In the genomic region with DNA sequence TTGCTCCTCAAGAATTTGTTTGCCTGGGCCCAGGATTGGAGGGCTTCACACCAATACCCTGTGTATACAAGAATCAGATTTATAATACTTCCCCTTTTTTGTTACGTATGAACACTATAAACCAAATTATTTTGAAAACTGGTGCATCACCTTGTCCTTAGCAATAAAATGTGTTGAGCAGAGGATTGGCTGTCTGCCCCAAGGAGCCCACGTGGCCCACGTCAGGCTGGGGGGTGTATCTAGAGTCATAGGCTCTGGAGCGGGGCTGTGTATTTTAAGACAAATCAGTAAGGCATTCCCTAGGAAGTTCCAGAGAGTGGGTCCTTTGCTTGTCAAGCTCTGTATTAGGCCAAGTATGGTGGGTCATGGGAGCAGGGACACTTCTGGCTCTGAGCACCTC, we compare ENCODE assay signal across 9 cellular contexts. TPM values are rescaled to one million over a fixed set of nuclear protein-coding genes. Genes with fewer than 3 reads are reported as not detected.
A peak's percentile ranks its signal among the peaks of the same experiment; 100 is the strongest.
DNase-seq lines count a peak whose midpoint lies in the region; ATAC-seq and TF ChIP-seq lines count a peak whose summit lies in the region.
"Had no signal": no experiment of that assay in that cellular context is flagged by ENCODE, and none has a peak within 500 bp of the region (broad histone marks: within the 10 kb centered on the region; RNA-seq: fewer than 3 reads in every experiment).

No MANE protein-coding gene starts in this region.

- H3K27ac Mint-ChIP-seq in Caco-2 (ENCODE audit: unreplicated experiment) (no peak overlapping the region), nephron (no peak overlapping the region)
- H3K27ac Mint-ChIP-seq in activated T-helper 17 cell treated with anti-CD3 and anti-CD28 coated beads, Interleukin-2, amount 50 U/mL, for 72 hours: peak overlapping the region; percentile 71

- H3K4me1 Mint-ChIP-seq in Caco-2 (ENCODE audit: low read depth, unreplicated experiment) (peaks cover 7% of the 10 kb centered on the region), nephron (peaks cover 14% of the 10 kb centered on the region)
- peaks cover 22% of the 10 kb centered on the region for H3K4me1 Mint-ChIP-seq in activated T-helper 17 cell treated with anti-CD3 and anti-CD28 coated beads, Interleukin-2, amount 50 U/mL, for 72 hours

- H3K4me3 Mint-ChIP-seq in Caco-2 (ENCODE audit: unreplicated experiment) (peak overlapping the region; percentile 81), nephron (peak overlapping the region; percentile 86 to 88 (median 88))
- H3K4me3 Mint-ChIP-seq in activated T-helper 17 cell treated with anti-CD3 and anti-CD28 coated beads, Interleukin-2, amount 50 U/mL, for 72 hours: peak overlapping the region; percentile 89

- POLR2A ChIA-PET in Caco-2 (lab: Charles Lee): no interaction called here

- peaks cover 9% of the 10 kb centered on the region for H3K4me1 ChIP-seq in Caco-2

- no peaks in the 10 kb centered on the region for H3K9me3 Mint-ChIP-seq in Caco-2 (ENCODE audit: unreplicated experiment)
- H3K9me3 Mint-ChIP-seq in activated T-helper 17 cell treated with anti-CD3 and anti-CD28 coated beads, Interleukin-2, amount 50 U/mL, for 72 hours: no peaks in the 10 kb centered on the region
- no peaks in the 10 kb centered on the region for H3K9me3 Mint-ChIP-seq in nephron

- H3K27me3 Mint-ChIP-seq in Caco-2 (ENCODE audit: insufficient read depth, unreplicated experiment): no peaks in the 10 kb centered on the region
- H3K27me3 Mint-ChIP-seq in activated T-helper 17 cell treated with anti-CD3 and anti-CD28 coated beads, Interleukin-2, amount 50 U/mL, for 72 hours: no peaks in the 10 kb centered on the region
- H3K27me3 Mint-ChIP-seq in nephron (ENCODE audit: low read depth): no peaks in the 10 kb centered on the region

- no TSS peak for BruUV-seq in Caco-2 (replicated peaks; lab: Mats Ljungman, UMichigan)

- H3K27me3 ChIP-seq in Caco-2 (replicated peaks; ENCODE audit: control insufficient read depth, insufficient read depth, low read length): no peaks in the 10 kb centered on the region
- H3K27me3 ChIP-seq: ascending aorta had no signal

- CTCF ChIA-PET in Caco-2 (lab: Charles Lee): no interaction called here

- no peaks in the 10 kb centered on the region; the same call in 1 of the 2 replicates for H3K36me3 ChIP-seq in Caco-2 (ENCODE audit: control insufficient read depth, insufficient read depth, low read length)

- peaks cover 61% of the 10 kb centered on the region for H3K36me3 Mint-ChIP-seq in Caco-2 (ENCODE audit: insufficient read depth, unreplicated experiment)
- H3K36me3 Mint-ChIP-seq in activated T-helper 17 cell treated with anti-CD3 and anti-CD28 coated beads, Interleukin-2, amount 50 U/mL, for 72 hours (ENCODE audit: low read depth): peaks cover 19% of the 10 kb centered on the region
- H3K36me3 Mint-ChIP-seq in nephron (ENCODE audit: low read depth): peaks cover 50% of the 10 kb centered on the region

- DNase-seq in Caco-2 (no peak), KBM-7 (peak; percentile 10), left cardiac atrium (no peak), AG08395 (ENCODE audit: low spot score) (no peak)
- DNase-seq: NCI-H1436 treated with DMSO at 0.1 percent for 48 hours had no signal

- TF ChIP-seq CTCF in Caco-2 (IDR thresholded peaks at IDR 0.05; ENCODE audit: insufficient read depth in 1 of 2, low read depth in 1 of 2, low read length in 1 of 2, severe bottlenecking in 1 of 2, unreplicated experiment in 1 of 2): no peak
- TF ChIP-seq CTCF in nephron (IDR thresholded peaks at IDR 0.05; ENCODE audit: unreplicated experiment in 3 of 3): no peak

- no peak for ATAC-seq in activated T-helper 17 cell treated with anti-CD3 and anti-CD28 coated beads, Interleukin-2, amount 50 U/mL, for 72 hours (replicated peaks)
- no peak for ATAC-seq in HG03097 (IDR thresholded peaks at IDR 0.05; ENCODE audit: low FRiP score, unreplicated experiment)
- no peak for ATAC-seq in left cardiac atrium

- no peaks in the 10 kb centered on the region for H3K9me3 ChIP-seq in Caco-2
- H3K9me3 ChIP-seq: ascending aorta had no signal

- no peak overlapping the region for H3K4me3 ChIP-seq in Caco-2 (ENCODE audit: low read depth, low read length)
- H3K4me3 ChIP-seq: ascending aorta had no signal

- intact Hi-C loops in Caco-2 (cut with micrococcal nuclease; ENCODE audit: unreplicated experiment) (no loop called here), left cardiac atrium (cut with DNase I) (loop anchor here in 1 of 2 donors (5.0 kb wide), 1 partner anchor 53 kb away; the partner anchor contains the start of gene KDM4A)

- in situ Hi-C loops in KBM-7 (cut with MboI; ENCODE audit: low pct_unique_long_range_greater_than_20kb, low sequenced_read_pairs): no loop called here

RNA-seq across cellular contexts. Expression of gene ST3GAL3, which starts 2.0 kb away (rescaled TPM):
- total RNA-seq in Caco-2 (2022): 5.4 and 5.6 TPM in 2 replicates
- 10 to 100 TPM; 21.8 to 23.7 TPM for total RNA-seq in activated T-helper 17 cell treated with anti-CD3 and anti-CD28 coated beads, Interleukin-2, amount 50 U/mL, for 72 hours
- 10 to 100 TPM; 19.4 to 25.9 TPM for total RNA-seq in left cardiac atrium

RNA-seq across cellular contexts. Expression of gene KDM4A, which starts 55.4 kb away (rescaled TPM):
- total RNA-seq in Caco-2 (2022) (37.7 and 45.8 TPM in 2 replicates), left cardiac atrium (10 to 100 TPM; 13.7 to 15.3 TPM)
- 10 to 100 TPM; 25.3 to 34.8 TPM for total RNA-seq in activated T-helper 17 cell treated with anti-CD3 and anti-CD28 coated beads, Interleukin-2, amount 50 U/mL, for 72 hours
